Comparison of ENCODE assay signal across 8 cellular contexts in the genomic region with DNA sequence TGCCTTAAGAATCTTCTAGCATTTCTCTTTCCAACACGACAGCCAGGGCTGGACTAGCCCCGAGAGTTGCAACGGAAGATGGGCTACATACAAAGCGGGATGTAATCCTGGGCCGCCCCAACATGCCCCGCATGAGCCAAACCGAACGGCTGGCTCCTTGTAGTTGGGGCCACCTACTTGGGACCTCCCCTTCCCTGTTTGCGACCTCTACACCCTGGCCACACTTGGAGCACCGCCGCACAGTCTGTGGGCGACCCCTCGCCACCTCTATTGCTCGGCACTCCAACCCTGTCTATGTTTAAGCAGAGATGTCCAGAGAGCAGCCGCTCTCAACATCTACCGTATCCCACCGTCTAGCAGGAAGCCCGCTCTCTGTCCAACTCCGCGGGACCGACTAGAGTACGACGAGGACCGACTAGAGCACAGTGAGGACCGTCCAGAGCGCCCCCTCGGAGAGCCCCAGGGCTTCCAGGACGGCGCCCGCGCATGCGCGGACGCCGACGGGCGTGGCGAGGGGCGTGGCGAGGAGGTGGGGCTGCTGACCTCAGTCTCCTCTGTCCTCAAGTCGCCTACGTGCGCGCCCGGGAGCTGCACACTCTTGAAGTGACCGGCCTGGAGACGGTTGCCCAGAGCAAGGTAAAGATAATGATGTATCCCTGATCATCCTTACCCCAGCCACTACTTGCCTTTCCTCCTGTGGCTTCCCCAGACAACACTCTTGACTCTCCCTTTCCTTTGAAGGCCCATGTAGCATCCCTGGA. TPM values are rescaled to one million over a fixed set of nuclear protein-coding genes. Genes with fewer than 3 reads are reported as not detected.
DNase-seq lines count a peak whose midpoint lies in the region; ATAC-seq and TF ChIP-seq lines count a peak whose summit lies in the region.

No MANE protein-coding gene starts in this region.

- H3K27me3 Mint-ChIP-seq in IgD-negative memory B cell, result no peaks in the 10 kb centered on the region

- H3K27ac ChIP-seq in transverse colon, result peak overlapping the region; percentile 81 to 84 (median 83)

- peak overlapping the region; percentile 8 to 52 (median 40) for H3K4me3 ChIP-seq in transverse colon

- peaks cover 5 to 23% (median 8%) of the 10 kb centered on the region in 4 donors for H3K4me1 ChIP-seq in transverse colon

- peak; percentile 74 for DNase-seq in DMS153 (lab: John Stamatoyannopoulos, UW)
- DNase-seq in SK-N-DZ (ENCODE audit: low spot score), result peak; percentile 84
- peak; percentile 83 to 90 for DNase-seq in activated naive CD4-positive, alpha-beta T cell treated with anti-CD3 and anti-CD28 coated beads, Interleukin-2, amount 50 U/mL, for 72 hours (ENCODE audit: low spot score in 2 of 2)
- DNase-seq in Right ventricle myocardium inferior (ENCODE audit: missing footprints), result peak; percentile 96
- peak; percentile 89 for DNase-seq in pons (ENCODE audit: low spot score)
- peak; percentile 95 for DNase-seq in transverse colon

- no peaks in the 10 kb centered on the region for H3K36me3 ChIP-seq in transverse colon

- intact Hi-C loops in Right ventricle myocardium inferior (cut with DNase I) (loop anchor here (2.0 kb wide), 1 partner anchor 14 kb away; no protein-coding TSS in a partner anchor), transverse colon (cut with DNase I; ENCODE audit: low total_unique reads) (no loop called here)

- 6% methylated on average over 46 of the region's 47 CpGs; no CpG with 5 or more reads in 1 of the 2 donors for WGBS in transverse colon (ENCODE audit: low coverage in 1 of 2), 2 donors

- peaks cover 26 to 31% (median 28%) of the 10 kb centered on the region in 3 donors for H3K4me1 Mint-ChIP-seq in IgD-negative memory B cell

- peak; percentile 67 for TF ChIP-seq POLR2A in transverse colon (IDR thresholded peaks at IDR 0.05)

- H3K9me3 ChIP-seq in transverse colon, result no peaks in the 10 kb centered on the region

- H3K27ac Mint-ChIP-seq in IgD-negative memory B cell, result peak overlapping the region; percentile 90 to 94 (median 91)
- H3K27ac Mint-ChIP-seq in activated naive CD4-positive, alpha-beta T cell treated with anti-CD3 and anti-CD28 coated beads, Interleukin-2, amount 50 U/mL, for 72 hours, result peak overlapping the region; percentile 85 to 97

- no peak for TF ChIP-seq CTCF in transverse colon (IDR thresholded peaks at IDR 0.05)

- in situ Hi-C loops in transverse colon (cut with MboI; ENCODE audit: low pct_ligation_motif_present in 1 of 4, low pct_unique_long_range_greater_than_20kb in 1 of 4, low sequenced_read_pairs in 3 of 4), result no loop called here

- H3K27me3 ChIP-seq in transverse colon, result no peaks in the 10 kb centered on the region

- TF ChIP-seq EP300 in transverse colon (IDR thresholded peaks at IDR 0.05; ENCODE audit: low read depth), result no peak

- ATAC-seq in GM21367 (IDR thresholded peaks at IDR 0.05; ENCODE audit: unreplicated experiment) (peak; percentile 80), Right ventricle myocardium inferior (peak; percentile 97)
- ATAC-seq in activated naive CD4-positive, alpha-beta T cell treated with anti-CD3 and anti-CD28 coated beads, Interleukin-2, amount 50 U/mL, for 72 hours, result peak; percentile 90 to 97

- H3K36me3 Mint-ChIP-seq in IgD-negative memory B cell, result no peaks in the 10 kb centered on the region
- peaks cover 0 to 18% of the 10 kb centered on the region in 2 donors for H3K36me3 Mint-ChIP-seq in activated naive CD4-positive, alpha-beta T cell treated with anti-CD3 and anti-CD28 coated beads, Interleukin-2, amount 50 U/mL, for 72 hours

- H3K4me3 Mint-ChIP-seq in IgD-negative memory B cell, result peak overlapping the region; percentile 91 to 97 (median 96)

- no peaks in the 10 kb centered on the region for H3K9me3 Mint-ChIP-seq in IgD-negative memory B cell
- H3K9me3 Mint-ChIP-seq in activated naive CD4-positive, alpha-beta T cell treated with anti-CD3 and anti-CD28 coated beads, Interleukin-2, amount 50 U/mL, for 72 hours, result no peaks in the 10 kb centered on the region

RNA-seq across cellular contexts. Expression of a gene that starts 32.3 kb away (rescaled TPM):
- polyA plus RNA-seq in IgD-negative memory B cell, result 1.2 TPM
- 15.6 and 18.2 TPM in 2 replicates for polyA plus RNA-seq in SK-N-DZ (2014; cell fraction: cytosol; rRNA removed)
- 45.6 and 148 TPM in 2 replicates for polyA plus RNA-seq in SK-N-DZ (2014; cell fraction: nucleus; rRNA removed)
- total RNA-seq in activated naive CD4-positive, alpha-beta T cell treated with anti-CD3 and anti-CD28 coated beads, Interleukin-2, amount 50 U/mL, for 72 hours, result 1,000 to 10,000 TPM in 1 of 2 donors, 100 to 1,000 TPM in 1; 836 to 2,329 TPM
- total RNA-seq in Right ventricle myocardium inferior, result 457 TPM
- 100 to 1,000 TPM; 370 to 782 (median 680) TPM for total RNA-seq in transverse colon

RNA-seq across cellular contexts. Expression of a gene that starts 44.0 kb away (rescaled TPM):
- 3,054 TPM for polyA plus RNA-seq in IgD-negative memory B cell
- 15.5 and 29.5 TPM in 2 replicates for polyA plus RNA-seq in SK-N-DZ (2014; cell fraction: cytosol; rRNA removed)
- polyA plus RNA-seq in SK-N-DZ (2014; cell fraction: nucleus; rRNA removed), result 347 and 1,650 TPM in 2 replicates
- over 10,000 TPM in 1 of 2 donors, 1,000 to 10,000 TPM in 1; 7,127 to 16,609 TPM for total RNA-seq in activated naive CD4-positive, alpha-beta T cell treated with anti-CD3 and anti-CD28 coated beads, Interleukin-2, amount 50 U/mL, for 72 hours
- total RNA-seq in Right ventricle myocardium inferior (5,781 TPM), transverse colon (over 10,000 TPM; 17,948 to 48,028 (median 23,406) TPM)

Comparison
In these comparisons a context has a peak if more than half of its experiments do, and no peak if none do; other contexts are left out.
1. Peak in every context shown above with its lines: DNase-seq, ATAC-seq, H3K4me3 ChIP-seq and H3K27ac ChIP-seq.